27 cellular contexts compared by ENCODE assay signal in the genomic region with DNA sequence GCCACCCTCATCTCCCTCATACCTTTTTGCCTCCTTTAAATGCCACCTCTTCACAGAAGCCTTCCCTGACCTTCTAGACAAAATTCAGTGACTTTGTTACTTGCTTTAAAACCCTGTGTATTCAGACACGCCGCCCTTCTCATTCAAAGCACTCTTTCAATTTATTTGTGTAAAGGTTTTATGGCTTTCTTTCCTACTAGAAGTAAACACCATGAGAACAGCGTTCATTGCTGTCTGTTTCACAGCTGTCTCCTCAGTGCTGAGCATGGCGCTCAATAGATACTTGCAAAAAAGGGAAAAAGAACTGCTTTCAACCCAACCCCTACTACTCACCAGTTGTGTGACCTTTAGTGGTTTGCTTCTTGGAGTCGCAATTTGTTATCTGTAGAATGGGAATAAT. TPM values are rescaled to one million over a fixed set of nuclear protein-coding genes. Genes with fewer than 3 reads are reported as not detected.
A peak's percentile ranks its signal among the peaks of the same experiment; 100 is the strongest.
DNase-seq lines count a peak whose midpoint lies in the region; ATAC-seq and TF ChIP-seq lines count a peak whose summit lies in the region.
"Had no signal": no experiment of that assay in that cellular context is flagged by ENCODE, and none has a peak within 500 bp of the region (broad histone marks: within the 10 kb centered on the region; RNA-seq: fewer than 3 reads in every experiment).

No MANE protein-coding gene starts in this region.

- H3K27ac Mint-ChIP-seq in natural killer cell, result peak overlapping the region; percentile 1 to 3
- H3K27ac Mint-ChIP-seq in natural killer cell treated with Interleukin-12 subunit alpha and Interleukin-12 subunit beta and Interleukin-15 and Interleukin-18, amount 100 ng/mL, for 72 hours, result peak overlapping the region in 1 of 2 donors; percentile 15
- peak overlapping the region; percentile 3 for H3K27ac Mint-ChIP-seq in dendritic cell treated with granulocyte-macrophage colony-stimulating factor and Interleukin-4, amounts not matched to agents 40 ng/mL and 50 ng/mL, for 4 days
- H3K27ac Mint-ChIP-seq in neural crest cell (ENCODE audit: unreplicated experiment), result peak overlapping the region; percentile 20
- H3K27ac Mint-ChIP-seq: CD8-positive, alpha-beta T cell; HFFc6 had no signal

- no peak for TF ChIP-seq CTCF in natural killer cell (IDR thresholded peaks at IDR 0.05)
- TF ChIP-seq CTCF in neural crest cell (conservative IDR thresholded peaks at IDR 0.05), result no peak

- H3K9me3 Mint-ChIP-seq in natural killer cell (no peaks in the 10 kb centered on the region), neural crest cell (no peaks in the 10 kb centered on the region)
- H3K9me3 Mint-ChIP-seq in natural killer cell treated with Interleukin-12 subunit alpha and Interleukin-12 subunit beta and Interleukin-15 and Interleukin-18, amount 100 ng/mL, for 72 hours, result no peaks in the 10 kb centered on the region
- H3K9me3 Mint-ChIP-seq in dendritic cell treated with granulocyte-macrophage colony-stimulating factor and Interleukin-4, amounts not matched to agents 40 ng/mL and 50 ng/mL, for 4 days, result no peaks in the 10 kb centered on the region
- H3K9me3 Mint-ChIP-seq: CD8-positive, alpha-beta T cell; HFFc6 had no signal

- ATAC-seq in natural killer cell (no peak), HG03378 (IDR thresholded peaks at IDR 0.05; ENCODE audit: unreplicated experiment) (no peak)
- ATAC-seq in natural killer cell treated with Interleukin-12 subunit alpha and Interleukin-12 subunit beta and Interleukin-15 and Interleukin-18, amount 100 ng/mL, for 72 hours, result no peak
- ATAC-seq: CD8-positive, alpha-beta T cell; GM12878; Right ventricle myocardium inferior had no signal

- no peaks in the 10 kb centered on the region for H3K27me3 Mint-ChIP-seq in natural killer cell (ENCODE audit: low read depth in 2 of 2)
- no peaks in the 10 kb centered on the region for H3K27me3 Mint-ChIP-seq in natural killer cell treated with Interleukin-12 subunit alpha and Interleukin-12 subunit beta and Interleukin-15 and Interleukin-18, amount 100 ng/mL, for 72 hours
- no peaks in the 10 kb centered on the region for H3K27me3 Mint-ChIP-seq in dendritic cell treated with granulocyte-macrophage colony-stimulating factor and Interleukin-4, amounts not matched to agents 40 ng/mL and 50 ng/mL, for 4 days
- H3K27me3 Mint-ChIP-seq in neural crest cell (ENCODE audit: low read depth), result no peaks in the 10 kb centered on the region

- DNase-seq in natural killer cell, result no peak
- DNase-seq in natural killer cell treated with Interleukin-12 subunit alpha and Interleukin-12 subunit beta and Interleukin-15 and Interleukin-18, amount 100 ng/mL, for 72 hours (ENCODE audit: low spot score), result no peak
- no peak for DNase-seq in neural crest cell (ENCODE audit: low read depth, low spot score)
- no peak for DNase-seq in mucosa of gallbladder (ENCODE audit: low spot score)
- DNase-seq in A172 (ENCODE audit: low spot score), result no peak
- DNase-seq: Caco-2; CD8-positive, alpha-beta T cell; DMS 273 treated with DMSO at 0.1 percent for 48 hours; DMS79; EL; GDM1; GOT3; HFFc6; KBM-7; MG63; NCI-H1694; NCI-H2029 treated with DMSO at 0.1 percent for 48 hours; NCI-H446 treated with DMSO at 0.1 percent for 48 hours; NCI-H526; PC-9; SJCRH30 had no signal

- H3K36me3 Mint-ChIP-seq in natural killer cell (no peaks in the 10 kb centered on the region), neural crest cell (ENCODE audit: low read depth) (no peaks in the 10 kb centered on the region)
- no peaks in the 10 kb centered on the region for H3K36me3 Mint-ChIP-seq in natural killer cell treated with Interleukin-12 subunit alpha and Interleukin-12 subunit beta and Interleukin-15 and Interleukin-18, amount 100 ng/mL, for 72 hours
- H3K36me3 Mint-ChIP-seq in dendritic cell treated with granulocyte-macrophage colony-stimulating factor and Interleukin-4, amounts not matched to agents 40 ng/mL and 50 ng/mL, for 4 days (ENCODE audit: low read depth), result peaks cover 9% of the 10 kb centered on the region

- intact Hi-C loops in natural killer cell (cut with micrococcal nuclease), result no loop called here
- intact Hi-C loops in dendritic cell treated with granulocyte-macrophage colony-stimulating factor and Interleukin-4, amounts not matched to agents 40 ng/mL and 50 ng/mL, for 4 days (cut with micrococcal nuclease), result no loop called here

- peaks cover 45 to 55% of the 10 kb centered on the region in 2 donors for H3K4me1 Mint-ChIP-seq in natural killer cell
- peaks cover 36 to 47% of the 10 kb centered on the region in 2 donors for H3K4me1 Mint-ChIP-seq in natural killer cell treated with Interleukin-12 subunit alpha and Interleukin-12 subunit beta and Interleukin-15 and Interleukin-18, amount 100 ng/mL, for 72 hours (ENCODE audit: low read depth in 2 of 2)
- H3K4me1 Mint-ChIP-seq in dendritic cell treated with granulocyte-macrophage colony-stimulating factor and Interleukin-4, amounts not matched to agents 40 ng/mL and 50 ng/mL, for 4 days (ENCODE audit: low read depth), result peaks cover 9% of the 10 kb centered on the region
- H3K4me1 Mint-ChIP-seq in neural crest cell, result peaks cover 28% of the 10 kb centered on the region

- no peak overlapping the region for H3K4me3 Mint-ChIP-seq in natural killer cell
- H3K4me3 Mint-ChIP-seq in natural killer cell treated with Interleukin-12 subunit alpha and Interleukin-12 subunit beta and Interleukin-15 and Interleukin-18, amount 100 ng/mL, for 72 hours, result no peak overlapping the region
- H3K4me3 Mint-ChIP-seq in dendritic cell treated with granulocyte-macrophage colony-stimulating factor and Interleukin-4, amounts not matched to agents 40 ng/mL and 50 ng/mL, for 4 days, result no peak overlapping the region
- no peak overlapping the region for H3K4me3 Mint-ChIP-seq in neural crest cell
- H3K4me3 Mint-ChIP-seq: CD8-positive, alpha-beta T cell; HFFc6 had no signal

RNA-seq across cellular contexts. Expression of a gene that starts 17.0 kb away (rescaled TPM):
- total RNA-seq in natural killer cell (100 to 1,000 TPM; 126 to 176 (median 146) TPM), neural crest cell (21.7 and 22.0 TPM in 2 replicates), mucosa of gallbladder (33.0 TPM)
- 100 to 1,000 TPM in 1 of 2 donors, 10 to 100 TPM in 1; 96.5 to 101 TPM for total RNA-seq in natural killer cell treated with Interleukin-12 subunit alpha and Interleukin-12 subunit beta and Interleukin-15 and Interleukin-18, amount 100 ng/mL, for 72 hours
- 7.4 and 7.7 TPM in 2 replicates for total RNA-seq in A172 (2014; rRNA removed; shearing (Covaris generic))

RNA-seq across cellular contexts. Expression of a gene that starts 17.0 kb away (rescaled TPM):
- total RNA-seq in natural killer cell, result 10 to 100 TPM; 30.3 to 35.8 (median 32.5) TPM
- total RNA-seq in natural killer cell treated with Interleukin-12 subunit alpha and Interleukin-12 subunit beta and Interleukin-15 and Interleukin-18, amount 100 ng/mL, for 72 hours, result 10 to 100 TPM; 65.7 to 74.1 TPM
- 59.2 and 66.2 TPM in 2 replicates for total RNA-seq in neural crest cell
- total RNA-seq in mucosa of gallbladder, result 48.3 TPM
- total RNA-seq in A172 (2014; rRNA removed; shearing (Covaris generic)), result 104 and 130 TPM in 2 replicates

RNA-seq across cellular contexts. Expression of a gene that starts 31.5 kb away (rescaled TPM):
- 1 to 10 TPM in 2 of 3 donors, not detected in 1; 3.6 to 8.0 TPM for total RNA-seq in natural killer cell
- 1 to 10 TPM in 1 of 2 donors, not detected in 1; 2.6 TPM for total RNA-seq in natural killer cell treated with Interleukin-12 subunit alpha and Interleukin-12 subunit beta and Interleukin-15 and Interleukin-18, amount 100 ng/mL, for 72 hours
- not detected in 2 replicates for total RNA-seq in neural crest cell
- total RNA-seq in mucosa of gallbladder, result not detected
- not detected in 2 replicates for total RNA-seq in A172 (2014; rRNA removed; shearing (Covaris generic))
- total RNA-seq: Caco-2; CD8-positive, alpha-beta T cell; HFFc6; LHCN-M2; PC-9; Right ventricle myocardium inferior; RPMI7951; SJCRH30 had no signal
